In genomic region chr19:46717716-46718143, GRCh38 we compare ENCODE assay signal across 8 cellular contexts. TPM values are rescaled to one million over a fixed set of nuclear protein-coding genes. Genes with fewer than 3 reads are reported as not detected.
DNase-seq lines count a peak whose midpoint lies in the region; ATAC-seq and TF ChIP-seq lines count a peak whose summit lies in the region.

No MANE protein-coding gene starts in this region.

- no peaks in the 10 kb centered on the region for H3K79me2 ChIP-seq in neural cell (replicated peaks; ENCODE audit: insufficient read depth, low read length)

- H3K4me2 ChIP-seq in neural cell (ENCODE audit: low read length) = no peak overlapping the region

- intact Hi-C loops in dorsolateral prefrontal cortex (cut with DNase I) = no loop called here

- H3K9me3 ChIP-seq in neural cell (ENCODE audit: low read length) = no peaks in the 10 kb centered on the region

- TF ChIP-seq RAD21 in neural cell (conservative IDR thresholded peaks at IDR 0.05) = no peak

- no peak overlapping the region for H2AFZ ChIP-seq in neural cell (ENCODE audit: low read depth, low read length)

- no peaks in the 10 kb centered on the region for H3K9me2 ChIP-seq in neural cell (ENCODE audit: insufficient read depth, low read length)

- no peak for ATAC-seq in HG02763 (IDR thresholded peaks at IDR 0.05; ENCODE audit: unreplicated experiment)
- no peak for ATAC-seq in GM21528 (IDR thresholded peaks at IDR 0.05; ENCODE audit: low FRiP score, unreplicated experiment)

- H3K36me3 ChIP-seq in neural cell (ENCODE audit: insufficient read depth, low read length) = no peaks in the 10 kb centered on the region

- no peak for TF ChIP-seq EP300 in neural cell (conservative IDR thresholded peaks at IDR 0.05; ENCODE audit: poor library complexity, severe bottlenecking)

- H3K27me3 ChIP-seq in dorsolateral prefrontal cortex = no peaks in the 10 kb centered on the region
- H3K27me3 ChIP-seq in neural cell (ENCODE audit: insufficient read depth, low read depth, low read length) = no peaks in the 10 kb centered on the region

- DNase-seq in DMS53 (lab: John Stamatoyannopoulos, UW) (peak; percentile 69), NCI-H69 (lab: John Stamatoyannopoulos, UW) (peak; percentile 23), dorsolateral prefrontal cortex (no peak), NCI-H446 (lab: John Stamatoyannopoulos, UW) (no peak), C1 segment of cervical spinal cord (lab: John Stamatoyannopoulos, UW) (no peak)

- peak overlapping the region; percentile 49 to 93 (median 70) for H3K4me3 ChIP-seq in dorsolateral prefrontal cortex
- peak overlapping the region; percentile 66 for H3K4me3 ChIP-seq in neural cell (ENCODE audit: low read length)

- TF ChIP-seq CTCF in dorsolateral prefrontal cortex (IDR thresholded peaks at IDR 0.05 in 54 of 56, conservative IDR thresholded peaks at IDR 0.05 in 2 of 56; ENCODE audit: low read depth in 1 of 56, partially characterized antibody in 56 of 56) = no peak
- no peak for TF ChIP-seq CTCF in neural cell (IDR thresholded peaks at IDR 0.05; ENCODE audit: poor library complexity, severe bottlenecking)

- H4K20me1 ChIP-seq in neural cell (ENCODE audit: insufficient read depth) = no peaks in the 10 kb centered on the region

- no peak overlapping the region for H3K9ac ChIP-seq in neural cell (ENCODE audit: low read length)

- H3F3A ChIP-seq in neural cell (ENCODE audit: insufficient read depth, low read length, poor library complexity, severe bottlenecking) = no peaks in the 10 kb centered on the region

- H3K27ac ChIP-seq in dorsolateral prefrontal cortex = peak overlapping the region in 51 of 59 donors; percentile 18 to 95 (median 81)
- H3K27ac ChIP-seq in neural cell (ENCODE audit: low read length) = no peak overlapping the region

TF ChIP-seq in neural cell, 6 proteins besides CTCF, POLR2A, EP300 and RAD21:
- TF ChIP-seq, protein P1, sequence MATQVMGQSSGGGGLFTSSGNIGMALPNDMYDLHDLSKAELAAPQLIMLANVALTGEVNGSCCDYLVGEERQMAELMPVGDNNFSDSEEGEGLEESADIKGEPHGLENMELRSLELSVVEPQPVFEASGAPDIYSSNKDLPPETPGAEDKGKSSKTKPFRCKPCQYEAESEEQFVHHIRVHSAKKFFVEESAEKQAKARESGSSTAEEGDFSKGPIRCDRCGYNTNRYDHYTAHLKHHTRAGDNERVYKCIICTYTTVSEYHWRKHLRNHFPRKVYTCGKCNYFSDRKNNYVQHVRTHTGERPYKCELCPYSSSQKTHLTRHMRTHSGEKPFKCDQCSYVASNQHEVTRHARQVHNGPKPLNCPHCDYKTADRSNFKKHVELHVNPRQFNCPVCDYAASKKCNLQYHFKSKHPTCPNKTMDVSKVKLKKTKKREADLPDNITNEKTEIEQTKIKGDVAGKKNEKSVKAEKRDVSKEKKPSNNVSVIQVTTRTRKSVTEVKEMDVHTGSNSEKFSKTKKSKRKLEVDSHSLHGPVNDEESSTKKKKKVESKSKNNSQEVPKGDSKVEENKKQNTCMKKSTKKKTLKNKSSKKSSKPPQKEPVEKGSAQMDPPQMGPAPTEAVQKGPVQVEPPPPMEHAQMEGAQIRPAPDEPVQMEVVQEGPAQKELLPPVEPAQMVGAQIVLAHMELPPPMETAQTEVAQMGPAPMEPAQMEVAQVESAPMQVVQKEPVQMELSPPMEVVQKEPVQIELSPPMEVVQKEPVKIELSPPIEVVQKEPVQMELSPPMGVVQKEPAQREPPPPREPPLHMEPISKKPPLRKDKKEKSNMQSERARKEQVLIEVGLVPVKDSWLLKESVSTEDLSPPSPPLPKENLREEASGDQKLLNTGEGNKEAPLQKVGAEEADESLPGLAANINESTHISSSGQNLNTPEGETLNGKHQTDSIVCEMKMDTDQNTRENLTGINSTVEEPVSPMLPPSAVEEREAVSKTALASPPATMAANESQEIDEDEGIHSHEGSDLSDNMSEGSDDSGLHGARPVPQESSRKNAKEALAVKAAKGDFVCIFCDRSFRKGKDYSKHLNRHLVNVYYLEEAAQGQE (IDR thresholded peaks at IDR 0.05; ENCODE audit: borderline replicate concordance) = no peak
- TF ChIP-seq MXI1 (conservative IDR thresholded peaks at IDR 0.05; ENCODE audit: poor library complexity, severe bottlenecking) = no peak
- peak; percentile 2 for TF ChIP-seq POLR2AphosphoS5 (IDR thresholded peaks at IDR 0.05)
- no peak for TF ChIP-seq SMC3 (conservative IDR thresholded peaks at IDR 0.05; ENCODE audit: poor library complexity)
- no peak for TF ChIP-seq TAF1 (IDR thresholded peaks at IDR 0.05; ENCODE audit: low read depth)
- no peak for TF ChIP-seq EZH2 (IDR thresholded peaks at IDR 0.05; ENCODE audit: borderline replicate concordance, insufficient read depth, low read length, poor library complexity, severe bottlenecking)

RNA-seq across cellular contexts. Expression of gene PRKD2, which starts 0.8 kb away (rescaled TPM):
- 10 to 100 TPM in 104 of 120 experiments, 1 to 10 TPM in 16; 6.8 to 37.3 (median 13.5) TPM for total RNA-seq in dorsolateral prefrontal cortex
- polyA plus RNA-seq in neural cell = 8.0 and 15.9 TPM in 2 replicates
- 3.2 and 5.8 TPM in 2 replicates for polyA minus RNA-seq in neural cell

RNA-seq across cellular contexts. Expression of gene FKRP, which starts 28.1 kb away (rescaled TPM):
- total RNA-seq in dorsolateral prefrontal cortex = 10 to 100 TPM; 18.2 to 45.4 (median 30.5) TPM
- polyA plus RNA-seq in neural cell = 27.8 and 46.0 TPM in 2 replicates
- polyA minus RNA-seq in neural cell = 37.7 and 55.0 TPM in 2 replicates

RNA-seq across cellular contexts. Expression of gene STRN4, which starts 28.5 kb away (rescaled TPM):
- 100 to 1,000 TPM in 19 of 120 experiments, 10 to 100 TPM in 101; 69.7 to 119 (median 86.8) TPM for total RNA-seq in dorsolateral prefrontal cortex
- 153 and 203 TPM in 2 replicates for polyA plus RNA-seq in neural cell
- 192 and 223 TPM in 2 replicates for polyA minus RNA-seq in neural cell

RNA-seq across cellular contexts. Expression of gene DACT3, which starts 56.7 kb away (rescaled TPM):
- total RNA-seq in dorsolateral prefrontal cortex = 10 to 100 TPM; 57.1 to 95.2 (median 76.6) TPM
- 29.3 and 32.5 TPM in 2 replicates for polyA plus RNA-seq in neural cell
- polyA minus RNA-seq in neural cell = 29.4 and 40.2 TPM in 2 replicates

Comparison
In these comparisons a context has a peak if more than half of its experiments do, and no peak if none do; other contexts are left out.
1. DNase-seq: peak in DMS53 (single experiment) and NCI-H69 (single experiment); none in dorsolateral prefrontal cortex (0 of 10), NCI-H446 (0 of 2) and C1 segment of cervical spinal cord (0 of 14).